In the genomic region with DNA sequence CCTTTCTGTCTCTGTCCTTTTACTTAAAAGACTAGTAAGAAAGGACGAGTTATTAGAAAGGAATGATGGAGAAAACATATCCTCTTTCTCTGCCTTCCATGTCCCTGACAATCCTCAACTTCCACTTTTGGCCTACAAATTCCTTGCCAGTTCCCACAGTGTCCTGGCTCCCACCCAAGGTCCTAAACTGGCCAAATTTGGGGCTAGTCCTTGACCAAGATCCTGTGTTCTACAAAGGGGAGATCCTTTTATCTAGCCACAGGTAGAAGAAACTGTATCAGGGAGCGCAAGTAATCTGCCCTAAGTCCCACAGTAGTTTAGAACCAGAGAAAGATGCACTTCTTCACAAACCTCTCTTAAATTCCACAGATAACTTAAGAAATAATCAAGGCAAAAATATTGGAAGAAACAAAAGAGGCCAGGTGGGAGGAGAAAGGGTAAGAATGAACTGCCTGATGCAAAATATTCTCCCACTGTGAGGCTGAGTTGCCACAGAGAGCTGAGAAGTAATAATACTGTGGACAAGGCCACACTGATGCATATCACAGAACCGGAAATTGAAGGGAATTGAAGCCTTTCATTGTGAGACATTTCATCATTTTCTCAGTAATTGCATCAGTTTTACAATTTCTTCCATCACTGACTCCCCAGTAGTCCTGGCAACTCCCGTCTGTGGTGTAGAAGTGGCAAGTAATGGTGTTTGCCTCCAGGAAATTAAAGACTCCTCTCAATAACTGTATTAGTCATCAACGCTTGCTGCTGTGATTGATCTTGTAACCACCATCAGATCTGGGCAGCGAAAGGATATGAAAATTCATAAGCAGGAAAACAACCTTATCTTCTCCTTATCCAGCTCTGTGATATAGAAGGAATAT, we compare ENCODE assay signal across 1 cellular context.
TF ChIP-seq lines count a peak whose summit lies in the region.

No MANE protein-coding gene starts in this region.

TF ChIP-seq in K562, 482 proteins besides CTCF, POLR2A, EP300 and RAD21 (continued from another document and continues in another):
- TF ChIP-seq, protein P1, sequence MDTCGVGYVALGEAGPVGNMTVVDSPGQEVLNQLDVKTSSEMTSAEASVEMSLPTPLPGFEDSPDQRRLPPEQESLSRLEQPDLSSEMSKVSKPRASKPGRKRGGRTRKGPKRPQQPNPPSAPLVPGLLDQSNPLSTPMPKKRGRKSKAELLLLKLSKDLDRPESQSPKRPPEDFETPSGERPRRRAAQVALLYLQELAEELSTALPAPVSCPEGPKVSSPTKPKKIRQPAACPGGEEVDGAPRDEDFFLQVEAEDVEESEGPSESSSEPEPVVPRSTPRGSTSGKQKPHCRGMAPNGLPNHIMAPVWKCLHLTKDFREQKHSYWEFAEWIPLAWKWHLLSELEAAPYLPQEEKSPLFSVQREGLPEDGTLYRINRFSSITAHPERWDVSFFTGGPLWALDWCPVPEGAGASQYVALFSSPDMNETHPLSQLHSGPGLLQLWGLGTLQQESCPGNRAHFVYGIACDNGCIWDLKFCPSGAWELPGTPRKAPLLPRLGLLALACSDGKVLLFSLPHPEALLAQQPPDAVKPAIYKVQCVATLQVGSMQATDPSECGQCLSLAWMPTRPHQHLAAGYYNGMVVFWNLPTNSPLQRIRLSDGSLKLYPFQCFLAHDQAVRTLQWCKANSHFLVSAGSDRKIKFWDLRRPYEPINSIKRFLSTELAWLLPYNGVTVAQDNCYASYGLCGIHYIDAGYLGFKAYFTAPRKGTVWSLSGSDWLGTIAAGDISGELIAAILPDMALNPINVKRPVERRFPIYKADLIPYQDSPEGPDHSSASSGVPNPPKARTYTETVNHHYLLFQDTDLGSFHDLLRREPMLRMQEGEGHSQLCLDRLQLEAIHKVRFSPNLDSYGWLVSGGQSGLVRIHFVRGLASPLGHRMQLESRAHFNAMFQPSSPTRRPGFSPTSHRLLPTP (IDR thresholded peaks at IDR 0.05; ENCODE audit: borderline replicate concordance, extremely low read depth, insufficient read length): no peak
- TF ChIP-seq, protein P2, sequence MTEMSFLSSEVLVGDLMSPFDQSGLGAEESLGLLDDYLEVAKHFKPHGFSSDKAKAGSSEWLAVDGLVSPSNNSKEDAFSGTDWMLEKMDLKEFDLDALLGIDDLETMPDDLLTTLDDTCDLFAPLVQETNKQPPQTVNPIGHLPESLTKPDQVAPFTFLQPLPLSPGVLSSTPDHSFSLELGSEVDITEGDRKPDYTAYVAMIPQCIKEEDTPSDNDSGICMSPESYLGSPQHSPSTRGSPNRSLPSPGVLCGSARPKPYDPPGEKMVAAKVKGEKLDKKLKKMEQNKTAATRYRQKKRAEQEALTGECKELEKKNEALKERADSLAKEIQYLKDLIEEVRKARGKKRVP (CRISPR knock-in tag; IDR thresholded peaks at IDR 0.05): peak; percentile 99
- TF ChIP-seq ZNF445 (CRISPR knock-in tag; IDR thresholded peaks at IDR 0.05; ENCODE audit: low read depth) (no peak), CSDE1 (IDR thresholded peaks at IDR 0.05) (no peak), KDM1A (IDR thresholded peaks at IDR 0.05) (0 out of 4 replicates have a peak, but pooled peaks of 1 of the 2 experiments have one; percentile 29), PML (IDR thresholded peaks at IDR 0.05; ENCODE audit: low read length) (peak; percentile 17; the same call in 1 of the 2 replicates), MTA3 (IDR thresholded peaks at IDR 0.05; ENCODE audit: borderline replicate concordance) (no peak; the same call in 1 of the 2 replicates), HNRNPLL (IDR thresholded peaks at IDR 0.05; ENCODE audit: low read depth, low read length, poor library complexity, severe bottlenecking) (no peak), MYC (IDR thresholded peaks at IDR 0.05; ENCODE audit: low read depth, low read length) (peak; percentile 56), MYC (CRISPR knock-in tag; IDR thresholded peaks at IDR 0.05; ENCODE audit: borderline replicate concordance, low read depth) (peak; percentile 66; the same call in 1 of the 2 replicates), ZNF133 (CRISPR knock-in tag; IDR thresholded peaks at IDR 0.05) (no peak), ZNF57 (CRISPR knock-in tag; IDR thresholded peaks at IDR 0.05) (no peak), CEBPG (CRISPR knock-in tag; IDR thresholded peaks at IDR 0.05) (peak; percentile 99), CEBPG (tag; conservative IDR thresholded peaks at IDR 0.05 in 1 of 2, IDR thresholded peaks at IDR 0.05 in 1 of 2) (peak; percentile 100), ZNF785 (CRISPR knock-in tag; IDR thresholded peaks at IDR 0.05) (no peak), CEBPB (tag; IDR thresholded peaks at IDR 0.05) (peak; percentile 91), DIDO1 (tag; IDR thresholded peaks at IDR 0.05; ENCODE audit: low read depth) (no peak), BRD4 (IDR thresholded peaks at IDR 0.05) (peak; percentile 75; the same call in 1 of the 2 replicates), RFX1 (IDR thresholded peaks at IDR 0.05) (peak; percentile 84), CREBBP (IDR thresholded peaks at IDR 0.05; ENCODE audit: low read depth, low read length) (no peak), MAFF (IDR thresholded peaks at IDR 0.05; ENCODE audit: low read length) (no peak), LARP7 (IDR thresholded peaks at IDR 0.05) (no peak), ZNF668 (CRISPR knock-in tag; IDR thresholded peaks at IDR 0.05) (0 out of 2 replicates have a peak, but pooled peaks have one; percentile 3), ZNF3 (CRISPR knock-in tag; IDR thresholded peaks at IDR 0.05) (no peak), HNRNPL (IDR thresholded peaks at IDR 0.05; ENCODE audit: low read depth, low read length) (no peak), EZH2 (IDR thresholded peaks at IDR 0.05; ENCODE audit: borderline replicate concordance, low read depth, low read length) (no peak), KDM4B (IDR thresholded peaks at IDR 0.05; ENCODE audit: borderline replicate concordance in 2 of 2, low read depth in 1 of 2) (no peak), ARID2 (IDR thresholded peaks at IDR 0.05) (no peak), TEAD4 (IDR thresholded peaks at IDR 0.05; ENCODE audit: low read length) (peak; percentile 38; the same call in 1 of the 2 replicates), TEAD4 (CRISPR knock-in tag; IDR thresholded peaks at IDR 0.05; ENCODE audit: borderline replicate concordance) (no peak), MXI1 (IDR thresholded peaks at IDR 0.05; ENCODE audit: low read depth, low read length) (no peak), KAT2B (IDR thresholded peaks at IDR 0.05; ENCODE audit: low read depth, low read length) (no peak)
- TF ChIP-seq, protein P3, sequence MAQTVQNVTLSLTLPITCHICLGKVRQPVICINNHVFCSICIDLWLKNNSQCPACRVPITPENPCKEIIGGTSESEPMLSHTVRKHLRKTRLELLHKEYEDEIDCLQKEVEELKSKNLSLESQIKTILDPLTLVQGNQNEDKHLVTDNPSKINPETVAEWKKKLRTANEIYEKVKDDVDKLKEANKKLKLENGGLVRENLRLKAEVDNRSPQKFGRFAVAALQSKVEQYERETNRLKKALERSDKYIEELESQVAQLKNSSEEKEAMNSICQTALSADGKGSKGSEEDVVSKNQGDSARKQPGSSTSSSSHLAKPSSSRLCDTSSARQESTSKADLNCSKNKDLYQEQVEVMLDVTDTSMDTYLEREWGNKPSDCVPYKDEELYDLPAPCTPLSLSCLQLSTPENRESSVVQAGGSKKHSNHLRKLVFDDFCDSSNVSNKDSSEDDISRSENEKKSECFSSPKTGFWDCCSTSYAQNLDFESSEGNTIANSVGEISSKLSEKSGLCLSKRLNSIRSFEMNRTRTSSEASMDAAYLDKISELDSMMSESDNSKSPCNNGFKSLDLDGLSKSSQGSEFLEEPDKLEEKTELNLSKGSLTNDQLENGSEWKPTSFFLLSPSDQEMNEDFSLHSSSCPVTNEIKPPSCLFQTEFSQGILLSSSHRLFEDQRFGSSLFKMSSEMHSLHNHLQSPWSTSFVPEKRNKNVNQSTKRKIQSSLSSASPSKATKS (CRISPR knock-in tag; IDR thresholded peaks at IDR 0.05): no peak
- TF ChIP-seq, protein P4, sequence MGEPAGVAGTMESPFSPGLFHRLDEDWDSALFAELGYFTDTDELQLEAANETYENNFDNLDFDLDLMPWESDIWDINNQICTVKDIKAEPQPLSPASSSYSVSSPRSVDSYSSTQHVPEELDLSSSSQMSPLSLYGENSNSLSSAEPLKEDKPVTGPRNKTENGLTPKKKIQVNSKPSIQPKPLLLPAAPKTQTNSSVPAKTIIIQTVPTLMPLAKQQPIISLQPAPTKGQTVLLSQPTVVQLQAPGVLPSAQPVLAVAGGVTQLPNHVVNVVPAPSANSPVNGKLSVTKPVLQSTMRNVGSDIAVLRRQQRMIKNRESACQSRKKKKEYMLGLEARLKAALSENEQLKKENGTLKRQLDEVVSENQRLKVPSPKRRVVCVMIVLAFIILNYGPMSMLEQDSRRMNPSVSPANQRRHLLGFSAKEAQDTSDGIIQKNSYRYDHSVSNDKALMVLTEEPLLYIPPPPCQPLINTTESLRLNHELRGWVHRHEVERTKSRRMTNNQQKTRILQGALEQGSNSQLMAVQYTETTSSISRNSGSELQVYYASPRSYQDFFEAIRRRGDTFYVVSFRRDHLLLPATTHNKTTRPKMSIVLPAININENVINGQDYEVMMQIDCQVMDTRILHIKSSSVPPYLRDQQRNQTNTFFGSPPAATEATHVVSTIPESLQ (CRISPR knock-in tag; IDR thresholded peaks at IDR 0.05): no peak
- TF ChIP-seq, protein P5, sequence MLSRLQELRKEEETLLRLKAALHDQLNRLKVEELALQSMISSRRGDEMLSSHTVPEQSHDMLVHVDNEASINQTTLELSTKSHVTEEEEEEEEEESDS (CRISPR knock-in tag; IDR thresholded peaks at IDR 0.05): no peak
- TF ChIP-seq, protein P6, sequence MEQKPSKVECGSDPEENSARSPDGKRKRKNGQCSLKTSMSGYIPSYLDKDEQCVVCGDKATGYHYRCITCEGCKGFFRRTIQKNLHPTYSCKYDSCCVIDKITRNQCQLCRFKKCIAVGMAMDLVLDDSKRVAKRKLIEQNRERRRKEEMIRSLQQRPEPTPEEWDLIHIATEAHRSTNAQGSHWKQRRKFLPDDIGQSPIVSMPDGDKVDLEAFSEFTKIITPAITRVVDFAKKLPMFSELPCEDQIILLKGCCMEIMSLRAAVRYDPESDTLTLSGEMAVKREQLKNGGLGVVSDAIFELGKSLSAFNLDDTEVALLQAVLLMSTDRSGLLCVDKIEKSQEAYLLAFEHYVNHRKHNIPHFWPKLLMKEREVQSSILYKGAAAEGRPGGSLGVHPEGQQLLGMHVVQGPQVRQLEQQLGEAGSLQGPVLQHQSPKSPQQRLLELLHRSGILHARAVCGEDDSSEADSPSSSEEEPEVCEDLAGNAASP (IDR thresholded peaks at IDR 0.05): no peak
- TF ChIP-seq, protein P7, sequence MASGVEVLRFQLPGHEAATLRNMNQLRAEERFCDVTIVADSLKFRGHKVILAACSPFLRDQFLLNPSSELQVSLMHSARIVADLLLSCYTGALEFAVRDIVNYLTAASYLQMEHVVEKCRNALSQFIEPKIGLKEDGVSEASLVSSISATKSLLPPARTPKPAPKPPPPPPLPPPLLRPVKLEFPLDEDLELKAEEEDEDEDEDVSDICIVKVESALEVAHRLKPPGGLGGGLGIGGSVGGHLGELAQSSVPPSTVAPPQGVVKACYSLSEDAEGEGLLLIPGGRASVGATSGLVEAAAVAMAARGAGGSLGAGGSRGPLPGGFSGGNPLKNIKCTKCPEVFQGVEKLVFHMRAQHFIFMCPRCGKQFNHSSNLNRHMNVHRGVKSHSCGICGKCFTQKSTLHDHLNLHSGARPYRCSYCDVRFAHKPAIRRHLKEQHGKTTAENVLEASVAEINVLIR (CRISPR knock-in tag; IDR thresholded peaks at IDR 0.05): no peak
- TF ChIP-seq, protein P8, sequence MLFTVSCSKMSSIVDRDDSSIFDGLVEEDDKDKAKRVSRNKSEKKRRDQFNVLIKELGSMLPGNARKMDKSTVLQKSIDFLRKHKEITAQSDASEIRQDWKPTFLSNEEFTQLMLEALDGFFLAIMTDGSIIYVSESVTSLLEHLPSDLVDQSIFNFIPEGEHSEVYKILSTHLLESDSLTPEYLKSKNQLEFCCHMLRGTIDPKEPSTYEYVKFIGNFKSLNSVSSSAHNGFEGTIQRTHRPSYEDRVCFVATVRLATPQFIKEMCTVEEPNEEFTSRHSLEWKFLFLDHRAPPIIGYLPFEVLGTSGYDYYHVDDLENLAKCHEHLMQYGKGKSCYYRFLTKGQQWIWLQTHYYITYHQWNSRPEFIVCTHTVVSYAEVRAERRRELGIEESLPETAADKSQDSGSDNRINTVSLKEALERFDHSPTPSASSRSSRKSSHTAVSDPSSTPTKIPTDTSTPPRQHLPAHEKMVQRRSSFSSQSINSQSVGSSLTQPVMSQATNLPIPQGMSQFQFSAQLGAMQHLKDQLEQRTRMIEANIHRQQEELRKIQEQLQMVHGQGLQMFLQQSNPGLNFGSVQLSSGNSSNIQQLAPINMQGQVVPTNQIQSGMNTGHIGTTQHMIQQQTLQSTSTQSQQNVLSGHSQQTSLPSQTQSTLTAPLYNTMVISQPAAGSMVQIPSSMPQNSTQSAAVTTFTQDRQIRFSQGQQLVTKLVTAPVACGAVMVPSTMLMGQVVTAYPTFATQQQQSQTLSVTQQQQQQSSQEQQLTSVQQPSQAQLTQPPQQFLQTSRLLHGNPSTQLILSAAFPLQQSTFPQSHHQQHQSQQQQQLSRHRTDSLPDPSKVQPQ (CRISPR knock-in tag; IDR thresholded peaks at IDR 0.05; ENCODE audit: borderline replicate concordance): no peak
- TF ChIP-seq, protein P9, sequence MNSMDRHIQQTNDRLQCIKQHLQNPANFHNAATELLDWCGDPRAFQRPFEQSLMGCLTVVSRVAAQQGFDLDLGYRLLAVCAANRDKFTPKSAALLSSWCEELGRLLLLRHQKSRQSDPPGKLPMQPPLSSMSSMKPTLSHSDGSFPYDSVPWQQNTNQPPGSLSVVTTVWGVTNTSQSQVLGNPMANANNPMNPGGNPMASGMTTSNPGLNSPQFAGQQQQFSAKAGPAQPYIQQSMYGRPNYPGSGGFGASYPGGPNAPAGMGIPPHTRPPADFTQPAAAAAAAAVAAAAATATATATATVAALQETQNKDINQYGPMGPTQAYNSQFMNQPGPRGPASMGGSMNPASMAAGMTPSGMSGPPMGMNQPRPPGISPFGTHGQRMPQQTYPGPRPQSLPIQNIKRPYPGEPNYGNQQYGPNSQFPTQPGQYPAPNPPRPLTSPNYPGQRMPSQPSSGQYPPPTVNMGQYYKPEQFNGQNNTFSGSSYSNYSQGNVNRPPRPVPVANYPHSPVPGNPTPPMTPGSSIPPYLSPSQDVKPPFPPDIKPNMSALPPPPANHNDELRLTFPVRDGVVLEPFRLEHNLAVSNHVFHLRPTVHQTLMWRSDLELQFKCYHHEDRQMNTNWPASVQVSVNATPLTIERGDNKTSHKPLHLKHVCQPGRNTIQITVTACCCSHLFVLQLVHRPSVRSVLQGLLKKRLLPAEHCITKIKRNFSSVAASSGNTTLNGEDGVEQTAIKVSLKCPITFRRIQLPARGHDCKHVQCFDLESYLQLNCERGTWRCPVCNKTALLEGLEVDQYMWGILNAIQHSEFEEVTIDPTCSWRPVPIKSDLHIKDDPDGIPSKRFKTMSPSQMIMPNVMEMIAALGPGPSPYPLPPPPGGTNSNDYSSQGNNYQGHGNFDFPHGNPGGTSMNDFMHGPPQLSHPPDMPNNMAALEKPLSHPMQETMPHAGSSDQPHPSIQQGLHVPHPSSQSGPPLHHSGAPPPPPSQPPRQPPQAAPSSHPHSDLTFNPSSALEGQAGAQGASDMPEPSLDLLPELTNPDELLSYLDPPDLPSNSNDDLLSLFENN (IDR thresholded peaks at IDR 0.05; ENCODE audit: low read depth in 2 of 2, low read length in 2 of 2): peak in 1 of 2 experiments; percentile 22; a peak in 1 of 4 replicates
- TF ChIP-seq, protein P10, sequence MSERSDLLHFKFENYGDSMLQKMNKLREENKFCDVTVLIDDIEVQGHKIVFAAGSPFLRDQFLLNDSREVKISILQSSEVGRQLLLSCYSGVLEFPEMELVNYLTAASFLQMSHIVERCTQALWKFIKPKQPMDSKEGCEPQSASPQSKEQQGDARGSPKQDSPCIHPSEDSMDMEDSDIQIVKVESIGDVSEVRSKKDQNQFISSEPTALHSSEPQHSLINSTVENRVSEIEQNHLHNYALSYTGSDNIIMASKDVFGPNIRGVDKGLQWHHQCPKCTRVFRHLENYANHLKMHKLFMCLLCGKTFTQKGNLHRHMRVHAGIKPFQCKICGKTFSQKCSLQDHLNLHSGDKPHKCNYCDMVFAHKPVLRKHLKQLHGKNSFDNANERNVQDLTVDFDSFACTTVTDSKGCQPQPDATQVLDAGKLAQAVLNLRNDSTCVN (CRISPR knock-in tag; IDR thresholded peaks at IDR 0.05): 0 out of 2 replicates have a peak, but pooled peaks have one; percentile 80
